In the genomic region with DNA sequence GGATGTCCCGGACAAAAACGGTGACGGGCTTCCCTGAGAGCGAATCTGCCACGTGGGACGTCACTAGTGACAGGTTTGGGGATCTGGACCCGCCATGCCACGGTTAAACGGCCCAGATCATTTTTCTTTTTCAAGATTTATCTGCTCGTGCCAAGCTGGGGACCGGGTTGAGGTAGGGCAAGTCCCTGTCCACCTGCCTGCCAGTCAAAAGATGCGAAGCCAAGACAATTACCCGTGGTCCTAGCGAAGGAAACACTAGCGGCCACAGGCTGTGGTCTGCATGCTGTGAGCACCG, we compare ENCODE assay signal across 1 cellular context.
A peak's percentile ranks its signal among the peaks of the same experiment; 100 is the strongest.
TF ChIP-seq lines count a peak whose summit lies in the region.

No MANE protein-coding gene starts in this region.

TF ChIP-seq in GM12878, 131 proteins besides CTCF, POLR2A, EP300 and RAD21 (continued from another document):
- TF ChIP-seq IKZF2 (IDR thresholded peaks at IDR 0.05): 0 out of 4 replicates have a peak, but pooled peaks of 1 of the 2 experiments have one; percentile 2
- TF ChIP-seq, protein P1, sequence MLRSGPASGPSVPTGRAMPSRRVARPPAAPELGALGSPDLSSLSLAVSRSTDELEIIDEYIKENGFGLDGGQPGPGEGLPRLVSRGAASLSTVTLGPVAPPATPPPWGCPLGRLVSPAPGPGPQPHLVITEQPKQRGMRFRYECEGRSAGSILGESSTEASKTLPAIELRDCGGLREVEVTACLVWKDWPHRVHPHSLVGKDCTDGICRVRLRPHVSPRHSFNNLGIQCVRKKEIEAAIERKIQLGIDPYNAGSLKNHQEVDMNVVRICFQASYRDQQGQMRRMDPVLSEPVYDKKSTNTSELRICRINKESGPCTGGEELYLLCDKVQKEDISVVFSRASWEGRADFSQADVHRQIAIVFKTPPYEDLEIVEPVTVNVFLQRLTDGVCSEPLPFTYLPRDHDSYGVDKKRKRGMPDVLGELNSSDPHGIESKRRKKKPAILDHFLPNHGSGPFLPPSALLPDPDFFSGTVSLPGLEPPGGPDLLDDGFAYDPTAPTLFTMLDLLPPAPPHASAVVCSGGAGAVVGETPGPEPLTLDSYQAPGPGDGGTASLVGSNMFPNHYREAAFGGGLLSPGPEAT (IDR thresholded peaks at IDR 0.05; ENCODE audit: low read depth): peak; percentile 10; the same call in 1 of the 2 replicates
- TF ChIP-seq, protein P2, sequence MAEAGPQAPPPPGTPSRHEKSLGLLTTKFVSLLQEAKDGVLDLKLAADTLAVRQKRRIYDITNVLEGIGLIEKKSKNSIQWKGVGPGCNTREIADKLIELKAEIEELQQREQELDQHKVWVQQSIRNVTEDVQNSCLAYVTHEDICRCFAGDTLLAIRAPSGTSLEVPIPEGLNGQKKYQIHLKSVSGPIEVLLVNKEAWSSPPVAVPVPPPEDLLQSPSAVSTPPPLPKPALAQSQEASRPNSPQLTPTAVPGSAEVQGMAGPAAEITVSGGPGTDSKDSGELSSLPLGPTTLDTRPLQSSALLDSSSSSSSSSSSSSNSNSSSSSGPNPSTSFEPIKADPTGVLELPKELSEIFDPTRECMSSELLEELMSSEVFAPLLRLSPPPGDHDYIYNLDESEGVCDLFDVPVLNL (IDR thresholded peaks at IDR 0.05; ENCODE audit: low read depth, low read length): no peak
- TF ChIP-seq, protein P3, sequence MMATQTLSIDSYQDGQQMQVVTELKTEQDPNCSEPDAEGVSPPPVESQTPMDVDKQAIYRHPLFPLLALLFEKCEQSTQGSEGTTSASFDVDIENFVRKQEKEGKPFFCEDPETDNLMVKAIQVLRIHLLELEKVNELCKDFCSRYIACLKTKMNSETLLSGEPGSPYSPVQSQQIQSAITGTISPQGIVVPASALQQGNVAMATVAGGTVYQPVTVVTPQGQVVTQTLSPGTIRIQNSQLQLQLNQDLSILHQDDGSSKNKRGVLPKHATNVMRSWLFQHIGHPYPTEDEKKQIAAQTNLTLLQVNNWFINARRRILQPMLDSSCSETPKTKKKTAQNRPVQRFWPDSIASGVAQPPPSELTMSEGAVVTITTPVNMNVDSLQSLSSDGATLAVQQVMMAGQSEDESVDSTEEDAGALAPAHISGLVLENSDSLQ (IDR thresholded peaks at IDR 0.05): peak; percentile 80
- TF ChIP-seq, protein P4, sequence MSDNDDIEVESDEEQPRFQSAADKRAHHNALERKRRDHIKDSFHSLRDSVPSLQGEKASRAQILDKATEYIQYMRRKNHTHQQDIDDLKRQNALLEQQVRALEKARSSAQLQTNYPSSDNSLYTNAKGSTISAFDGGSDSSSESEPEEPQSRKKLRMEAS (IDR thresholded peaks at IDR 0.05; ENCODE audit: low read depth, low read length): 0 out of 2 replicates have a peak, but pooled peaks have one; percentile 46
- 0 out of 2 replicates have a peak, but pooled peaks have one; percentile 2 for TF ChIP-seq DPF2 (IDR thresholded peaks at IDR 0.05)
- TF ChIP-seq, protein P5, sequence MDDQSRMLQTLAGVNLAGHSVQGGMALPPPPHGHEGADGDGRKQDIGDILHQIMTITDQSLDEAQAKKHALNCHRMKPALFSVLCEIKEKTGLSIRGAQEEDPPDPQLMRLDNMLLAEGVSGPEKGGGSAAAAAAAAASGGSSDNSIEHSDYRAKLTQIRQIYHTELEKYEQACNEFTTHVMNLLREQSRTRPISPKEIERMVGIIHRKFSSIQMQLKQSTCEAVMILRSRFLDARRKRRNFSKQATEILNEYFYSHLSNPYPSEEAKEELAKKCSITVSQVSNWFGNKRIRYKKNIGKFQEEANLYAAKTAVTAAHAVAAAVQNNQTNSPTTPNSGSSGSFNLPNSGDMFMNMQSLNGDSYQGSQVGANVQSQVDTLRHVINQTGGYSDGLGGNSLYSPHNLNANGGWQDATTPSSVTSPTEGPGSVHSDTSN (IDR thresholded peaks at IDR 0.05; ENCODE audit: insufficient replicate concordance, low read depth, low read length): peak; percentile 69
